ENCODE assay signal across 19 cellular contexts in genomic region chr15:87155771-87156170, GRCh38.
DNase-seq lines count a peak whose midpoint lies in the region; ATAC-seq, FAIRE-seq and TF ChIP-seq lines count a peak whose summit lies in the region.
"Had no signal": no experiment of that assay in that cellular context is flagged by ENCODE, and none has a peak within 500 bp of the region (broad histone marks: within the 10 kb centered on the region; RNA-seq: fewer than 3 reads in every experiment).

No MANE protein-coding gene starts in this region.

- H4K20me1 ChIP-seq in PC-3 (ENCODE audit: low read length) (no peaks in the 10 kb centered on the region), mammary epithelial cell (ENCODE audit: insufficient read depth, low read length) (no peaks in the 10 kb centered on the region), keratinocyte (ENCODE audit: control insufficient read depth, extremely low read depth, insufficient read depth, low read length) (no peaks in the 10 kb centered on the region)
- H4K20me1 ChIP-seq: BLaER1 treated with 17β-estradiol and CSF1 and Interleukin-3, amounts not matched to agents 10 nM and 100 nM had no signal

- DNase-seq in EL: peak; percentile 24
- DNase-seq in PC-3: no peak
- DNase-seq in mammary epithelial cell: peak; percentile 39
- no peak for DNase-seq in keratinocyte (ENCODE audit: low read depth, low spot score)
- DNase-seq in Kasumi-1 (lab: John Stamatoyannopoulos, UW): no peak
- DNase-seq in NCI-H82 treated with DMSO at 0.1 percent for 48 hours (lab: John Stamatoyannopoulos, UW; ENCODE audit: unreplicated experiment): no peak
- no peak for DNase-seq in natural killer cell treated with Interleukin-12 subunit alpha and Interleukin-12 subunit beta and Interleukin-15 and Interleukin-18, amount 100 ng/mL, for 72 hours (ENCODE audit: low spot score)
- no peak for DNase-seq in activated T-cell treated with anti-CD3 and anti-CD28 coated beads, Interleukin-2, amount 50 U/mL, for 48 hours
- DNase-seq: CD4-positive, alpha-beta memory T cell; Karpas-422; MM.1S; NCI-H1048; NCI-H1436; NCI-H1930; NCI-H510A; T-cell had no signal

- POLR2A ChIA-PET in PC-3 (lab: Charles Lee; ENCODE audit: unreplicated experiment): no interaction called here

- no peak overlapping the region for H3K4me3 Mint-ChIP-seq in natural killer cell treated with Interleukin-12 subunit alpha and Interleukin-12 subunit beta and Interleukin-15 and Interleukin-18, amount 100 ng/mL, for 72 hours
- H3K4me3 Mint-ChIP-seq: CD4-positive, alpha-beta memory T cell; GM23338; T-cell had no signal

- ATAC-seq in PC-3: no peak
- no peak for ATAC-seq in natural killer cell treated with Interleukin-12 subunit alpha and Interleukin-12 subunit beta and Interleukin-15 and Interleukin-18, amount 100 ng/mL, for 72 hours
- ATAC-seq: GM23338, HCT116, T-cell had no signal

- 81% methylated on average over 4 of the region's 4 CpGs for WGBS in mammary epithelial cell (ENCODE audit: low coverage, missing lambda C conversion rate)

- TF ChIP-seq CTCF in PC-3 (conservative IDR thresholded peaks at IDR 0.05; ENCODE audit: low read depth, low read length): no peak
- TF ChIP-seq CTCF in mammary epithelial cell (conservative IDR thresholded peaks at IDR 0.05 in 1 of 2, IDR thresholded peaks at IDR 0.05 in 1 of 2; ENCODE audit: extremely low read depth in 1 of 2, insufficient read depth in 1 of 2, low read depth in 1 of 2, low read length in 2 of 2): no peak
- no peak for TF ChIP-seq CTCF in keratinocyte (optimal IDR thresholded peaks at IDR 0.05 in 1 of 3, IDR thresholded peaks at IDR 0.05 in 1 of 3, conservative IDR thresholded peaks at IDR 0.05 in 1 of 3; ENCODE audit: extremely low read depth in 1 of 3, insufficient read depth in 2 of 3, low read length in 3 of 3)

- H3K27ac Mint-ChIP-seq in natural killer cell treated with Interleukin-12 subunit alpha and Interleukin-12 subunit beta and Interleukin-15 and Interleukin-18, amount 100 ng/mL, for 72 hours: no peak overlapping the region
- H3K27ac Mint-ChIP-seq: GM23338, T-cell had no signal

- H3K79me2 ChIP-seq in PC-3 (ENCODE audit: low read length) (no peaks in the 10 kb centered on the region), mammary epithelial cell (ENCODE audit: insufficient read depth, low read length) (no peaks in the 10 kb centered on the region), keratinocyte (ENCODE audit: control insufficient read depth, insufficient read depth, low read length) (no peaks in the 10 kb centered on the region)

- H3K9ac ChIP-seq in PC-3 (ENCODE audit: low read length): no peak overlapping the region
- H3K9ac ChIP-seq in mammary epithelial cell (ENCODE audit: insufficient read depth, low read length): no peak overlapping the region
- H3K9ac ChIP-seq in keratinocyte (ENCODE audit: control insufficient read depth, extremely low read depth, insufficient read depth, low read length): no peak overlapping the region
- H3K9ac ChIP-seq: BLaER1 treated with 17β-estradiol and CSF1 and Interleukin-3, amounts not matched to agents 10 nM and 100 nM had no signal

- H3K27me3 Mint-ChIP-seq in natural killer cell treated with Interleukin-12 subunit alpha and Interleukin-12 subunit beta and Interleukin-15 and Interleukin-18, amount 100 ng/mL, for 72 hours: no peaks in the 10 kb centered on the region
- H3K27me3 Mint-ChIP-seq: CD4-positive, alpha-beta memory T cell had no signal

- no peaks in the 10 kb centered on the region for H3F3A ChIP-seq in PC-3 (ENCODE audit: low read length, unreplicated experiment)

- no peak overlapping the region for H3K4me3 ChIP-seq in PC-3 (ENCODE audit: low read length)
- no peak overlapping the region for H3K4me3 ChIP-seq in mammary epithelial cell (replicated peaks in 1 of 3; ENCODE audit: insufficient read depth in 1 of 3, low read depth in 2 of 3, low read length in 3 of 3)
- H3K4me3 ChIP-seq in keratinocyte (ENCODE audit: control insufficient read depth in 2 of 3, extremely low read depth in 1 of 3, insufficient read depth in 2 of 3, low read depth in 1 of 3, low read length in 3 of 3): no peak overlapping the region
- H3K4me3 ChIP-seq: BLaER1 treated with 17β-estradiol and CSF1 and Interleukin-3, amounts not matched to agents 10 nM and 100 nM; GM23338 had no signal

- H3K9me3 ChIP-seq in PC-3 (ENCODE audit: low read length) (no peaks in the 10 kb centered on the region), mammary epithelial cell (replicated peaks; ENCODE audit: insufficient read depth, low read length) (no peaks in the 10 kb centered on the region), keratinocyte (ENCODE audit: control insufficient read depth, low read depth, low read length) (no peaks in the 10 kb centered on the region)
- H3K9me3 ChIP-seq: BLaER1 treated with 17β-estradiol and CSF1 and Interleukin-3, amounts not matched to agents 10 nM and 100 nM had no signal

- H3K9me2 ChIP-seq in PC-3 (replicated peaks; ENCODE audit: low read length): no peaks in the 10 kb centered on the region

- dilution Hi-C loops in mammary epithelial cell (cut with HindIII; ENCODE audit: low sequenced_read_pairs): no loop called here
- dilution Hi-C loops in keratinocyte (cut with MboI; ENCODE audit: extremely low pct_ligation_motif_present, low sequenced_read_pairs): no loop called here

- BruUV-seq in PC-3 (replicated peaks; lab: Mats Ljungman, UMichigan) (no TSS peak), mammary epithelial cell (replicated peaks; lab: Mats Ljungman, UMichigan) (no TSS peak)

- H3K9me1 ChIP-seq in keratinocyte (ENCODE audit: control insufficient read depth, extremely low read depth, insufficient read depth, low read length): no peaks in the 10 kb centered on the region

- H3K27ac ChIP-seq in PC-3 (ENCODE audit: low read length) (peak overlapping the region; percentile 76), mammary epithelial cell (ENCODE audit: insufficient read depth, low read depth, low read length) (peak overlapping the region; percentile 86), keratinocyte (ENCODE audit: control insufficient read depth, insufficient read depth, low read length) (peak overlapping the region; percentile 61)
- H3K27ac ChIP-seq: BLaER1 treated with 17β-estradiol and CSF1 and Interleukin-3, amounts not matched to agents 10 nM and 100 nM had no signal

- no peaks in the 10 kb centered on the region for H3K27me3 ChIP-seq in PC-3 (ENCODE audit: low read length)
- H3K27me3 ChIP-seq in mammary epithelial cell (ENCODE audit: insufficient read depth, low read length): no peaks in the 10 kb centered on the region
- H3K27me3 ChIP-seq in keratinocyte (ENCODE audit: control insufficient read depth, extremely low read depth, insufficient read depth, low read length): no peaks in the 10 kb centered on the region
- H3K27me3 ChIP-seq: BLaER1 treated with 17β-estradiol and CSF1 and Interleukin-3, amounts not matched to agents 10 nM and 100 nM had no signal

- FAIRE-seq in keratinocyte (lab: Jason Lieb, UNC): no peak

- H2AFZ ChIP-seq in PC-3 (ENCODE audit: low read length) (no peak overlapping the region), mammary epithelial cell (ENCODE audit: low read depth, low read length) (peak overlapping the region; percentile 2), keratinocyte (ENCODE audit: control insufficient read depth, low read length) (no peak overlapping the region)
- H2AFZ ChIP-seq: GM23338 had no signal

- intact Hi-C loops in PC-3 (cut with micrococcal nuclease): no loop called here
- intact Hi-C loops in mammary epithelial cell (cut with micrococcal nuclease): no loop called here

- peaks cover 11% of the 10 kb centered on the region for H3K9me3 Mint-ChIP-seq in natural killer cell treated with Interleukin-12 subunit alpha and Interleukin-12 subunit beta and Interleukin-15 and Interleukin-18, amount 100 ng/mL, for 72 hours

- no peaks in the 10 kb centered on the region for H3K36me3 ChIP-seq in PC-3 (ENCODE audit: low read depth, low read length)
- H3K36me3 ChIP-seq in mammary epithelial cell (ENCODE audit: insufficient read depth, low read length): no peaks in the 10 kb centered on the region
- H3K36me3 ChIP-seq in keratinocyte (ENCODE audit: control insufficient read depth in 2 of 2, extremely low read depth in 1 of 2, insufficient read depth in 2 of 2, low read length in 2 of 2): no peaks in the 10 kb centered on the region
- H3K36me3 ChIP-seq: BLaER1 treated with 17β-estradiol and CSF1 and Interleukin-3, amounts not matched to agents 10 nM and 100 nM had no signal

- H3K4me1 ChIP-seq in PC-3 (ENCODE audit: insufficient read depth, low read length) (peaks cover 10% of the 10 kb centered on the region; the same call in 1 of the 2 replicates), mammary epithelial cell (ENCODE audit: insufficient read depth, low read length) (peaks cover 9% of the 10 kb centered on the region), keratinocyte (ENCODE audit: control insufficient read depth, extremely low read depth, insufficient read depth, low read length) (no peaks in the 10 kb centered on the region)
- H3K4me1 ChIP-seq: BLaER1 treated with 17β-estradiol and CSF1 and Interleukin-3, amounts not matched to agents 10 nM and 100 nM had no signal

- H3K36me3 Mint-ChIP-seq in natural killer cell treated with Interleukin-12 subunit alpha and Interleukin-12 subunit beta and Interleukin-15 and Interleukin-18, amount 100 ng/mL, for 72 hours: no peaks in the 10 kb centered on the region
- H3K36me3 Mint-ChIP-seq: CD4-positive, alpha-beta memory T cell; T-cell had no signal

- no peak overlapping the region for H3K4me2 ChIP-seq in PC-3 (ENCODE audit: low read length)
- H3K4me2 ChIP-seq in mammary epithelial cell (ENCODE audit: insufficient read depth, low read depth, low read length): no peak overlapping the region
- H3K4me2 ChIP-seq in keratinocyte (ENCODE audit: control insufficient read depth, extremely low read depth, insufficient read depth, low read depth, low read length): no peak overlapping the region
- H3K4me2 ChIP-seq: BLaER1 treated with 17β-estradiol and CSF1 and Interleukin-3, amounts not matched to agents 10 nM and 100 nM; GM23338 had no signal

- H3K4me1 Mint-ChIP-seq in natural killer cell treated with Interleukin-12 subunit alpha and Interleukin-12 subunit beta and Interleukin-15 and Interleukin-18, amount 100 ng/mL, for 72 hours (ENCODE audit: low read depth in 2 of 2): no peaks in the 10 kb centered on the region
- H3K4me1 Mint-ChIP-seq: CD4-positive, alpha-beta memory T cell; GM23338; T-cell had no signal

- CTCF ChIA-PET in PC-3 (lab: Charles Lee): no interaction called here
- CTCF ChIA-PET in mammary epithelial cell (lab: Charles Lee; ENCODE audit: low non-redundant PET): no interaction called here

- in situ Hi-C loops in mammary epithelial cell (cut with MboI; ENCODE audit: low sequenced_read_pairs in 2 of 2): no loop called here

Comparison
In these comparisons a context has a peak if more than half of its experiments do, and no peak if none do; other contexts are left out.
1. DNase-seq: peak in EL (single experiment) and mammary epithelial cell (single experiment); none in PC-3 (single experiment), keratinocyte (single experiment), Kasumi-1 (0 of 2), NCI-H82 treated with DMSO at 0.1 percent for 48 hours (single experiment), natural killer cell treated with Interleukin-12 subunit alpha and Interleukin-12 subunit beta and Interleukin-15 and Interleukin-18, amount 100 ng/mL, for 72 hours (single experiment) and activated T-cell treated with anti-CD3 and anti-CD28 coated beads, Interleukin-2, amount 50 U/mL, for 48 hours (0 of 2).
2. Peak in every context shown above with its lines, with median percentiles within 50 percentile points of each other: H3K27ac ChIP-seq.